In genomic region chr1:213519098-213519497, GRCh38 we compare ENCODE assay signal across 24 cellular contexts.
DNase-seq lines count a peak whose midpoint lies in the region; ATAC-seq lines count a peak whose summit lies in the region.
"Had no signal": no experiment of that assay in that cellular context is flagged by ENCODE, and none has a peak within 500 bp of the region (broad histone marks: within the 10 kb centered on the region; RNA-seq: fewer than 3 reads in every experiment).

No MANE protein-coding gene starts in this region.

- H3K4me2 ChIP-seq in mesendoderm (ENCODE audit: low read length): no peak overlapping the region

- no peak for ATAC-seq in GM19463 (IDR thresholded peaks at IDR 0.05; ENCODE audit: unreplicated experiment)
- ATAC-seq: activated T-cell treated with anti-CD3 and anti-CD28 coated beads, Interleukin-2, amount 50 U/mL, for 72 hours; stimulated activated naive CD8-positive, alpha-beta T cell treated with anti-CD3 and anti-CD28 coated beads, Interleukin-15, Interleukin-2, amounts not matched to agents 100 U/mL and 50 U/mL, for 24 hours; T-helper 17 cell had no signal

- H3K79me2 ChIP-seq in mesendoderm (ENCODE audit: control insufficient read depth, insufficient read depth, low read length): no peaks in the 10 kb centered on the region

- H2BK15ac ChIP-seq in mesendoderm (replicated peaks; ENCODE audit: low read depth): no peak overlapping the region

- H3K4ac ChIP-seq in mesendoderm (ENCODE audit: low read depth, low read length): no peak overlapping the region

- no peak overlapping the region for H3K9ac ChIP-seq in mesendoderm (ENCODE audit: low read length)

- DNase-seq in DMS53 (lab: John Stamatoyannopoulos, UW) (peak; percentile 12), DMS53 treated with DMSO at 0.1 percent for 48 hours (lab: John Stamatoyannopoulos, UW; ENCODE audit: unreplicated experiment) (no peak), NCI-H1436 treated with DMSO at 0.1 percent for 48 hours (lab: John Stamatoyannopoulos, UW) (peak; percentile 86), NCI-H748 (lab: John Stamatoyannopoulos, UW; ENCODE audit: unreplicated experiment) (peak; percentile 94), mesendoderm (peak; percentile 67), germinal center (ENCODE audit: low spot score) (no peak)
- no peak for DNase-seq in activated CD8-positive, alpha-beta memory T cell treated with anti-CD3 and anti-CD28 coated beads, Interleukin-2, amount 50 U/mL, for 4 hours
- DNase-seq: activated CD4-positive, alpha-beta T cell treated with anti-CD3 and anti-CD28 coated beads for 4 hours; activated naive CD4-positive, alpha-beta T cell treated with anti-CD3 and anti-CD28 coated beads, Interleukin-2, amount 10 ng/mL, durations not matched to agents 7 days and 5 days; activated T-cell treated with anti-CD3 and anti-CD28 coated beads, Interleukin-2, amount 50 U/mL, for 72 hours; amygdala; CD8-positive, alpha-beta memory T cell; EL; glutamatergic neuron; NCI-H226; nucleus accumbens; stimulated activated CD4-positive, alpha-beta T cell treated with anti-CD3 and anti-CD28 coated beads, Interleukin-4, amount 100 ng/mL, for 24 hours; stimulated activated naive CD8-positive, alpha-beta T cell treated with anti-CD3 and anti-CD28 coated beads, Interleukin-15, Interleukin-2, amounts not matched to agents 100 U/mL and 50 U/mL, for 24 hours; T-helper 17 cell had no signal

- no peak overlapping the region for H3K56ac ChIP-seq in mesendoderm (ENCODE audit: low read length)

- H3K27me3 ChIP-seq in mesendoderm (ENCODE audit: insufficient read depth, low read length, poor library complexity): no peaks in the 10 kb centered on the region
- H3K27me3 ChIP-seq: cardiac muscle cell, SJSA1 had no signal

- no peak overlapping the region for H2BK120ac ChIP-seq in mesendoderm (ENCODE audit: low read depth, low read length)

- no peaks in the 10 kb centered on the region for H3K4me1 ChIP-seq in mesendoderm (ENCODE audit: control insufficient read depth, low read depth, low read length)
- H3K4me1 ChIP-seq: HAP-1, SJSA1 had no signal

- no peak overlapping the region for H4K8ac ChIP-seq in mesendoderm (ENCODE audit: low read depth, low read length)

- no peak overlapping the region for H3K23ac ChIP-seq in mesendoderm (ENCODE audit: low read length)

- no peak overlapping the region for H3K4me3 ChIP-seq in mesendoderm (ENCODE audit: low read length)
- H3K4me3 ChIP-seq: cardiac muscle cell, HAP-1, SJSA1 had no signal

- no peaks in the 10 kb centered on the region for H3K36me3 ChIP-seq in mesendoderm (ENCODE audit: control insufficient read depth, insufficient read depth, low read length)
- H3K36me3 ChIP-seq: cardiac muscle cell, HAP-1, SJSA1 had no signal

- no peak overlapping the region for H4K5ac ChIP-seq in mesendoderm (ENCODE audit: low read length)

- H3K18ac ChIP-seq in mesendoderm (ENCODE audit: low read length): no peak overlapping the region

- H3K27ac ChIP-seq in mesendoderm (ENCODE audit: low read depth, low read length): no peak overlapping the region
- H3K27ac ChIP-seq: 22Rv1, cardiac muscle cell, SJSA1 had no signal

- H2AK5ac ChIP-seq in mesendoderm (ENCODE audit: low read length): no peak overlapping the region

- H2BK5ac ChIP-seq in mesendoderm (ENCODE audit: low read length): no peak overlapping the region

- no peaks in the 10 kb centered on the region for H3K79me1 ChIP-seq in mesendoderm (ENCODE audit: low read length)

- no CpG with 5 or more reads among the region's 4 CpGs for WGBS in mesendoderm (ENCODE audit: extremely low coverage, insufficient coverage, low lambda C conversion rate)

Comparison
In these comparisons a context has a peak if more than half of its experiments do, and no peak if none do; other contexts are left out.
1. DNase-seq: peak in DMS53 (single experiment), NCI-H1436 treated with DMSO at 0.1 percent for 48 hours (single experiment), NCI-H748 (single experiment) and mesendoderm (single experiment); none in DMS53 treated with DMSO at 0.1 percent for 48 hours (single experiment), activated CD8-positive, alpha-beta memory T cell treated with anti-CD3 and anti-CD28 coated beads, Interleukin-2, amount 50 U/mL, for 4 hours (single experiment) and germinal center (single experiment).